ENCODE assay signal across 8 cellular contexts in genomic region chr16:48623304-48624016, GRCh38. TPM values are rescaled to one million over a fixed set of nuclear protein-coding genes. Genes with fewer than 3 reads are reported as not detected.
DNase-seq lines count a peak whose midpoint lies in the region; ATAC-seq and TF ChIP-seq lines count a peak whose summit lies in the region.

No MANE protein-coding gene starts in this region.

- CTCF ChIA-PET in PC-9 (lab: Charles Lee), result interaction anchor here (0.6 to 1.5 kb wide), 20 partner anchors 9 to 1792 kb away, joined by 3 to 24 read pairs (median 5); partner anchors contain the start of genes N4BP1 and SIAH1
- CTCF ChIA-PET in naive thymus-derived CD4-positive, alpha-beta T cell (lab: Charles Lee), result interaction anchor here (0.5 to 4.5 kb wide), 39 partner anchors 8 to 392 kb away, joined by 3 to 89 read pairs (median 5); partner anchors contain the start of genes N4BP1 and SIAH1

- ATAC-seq in GM21447 (IDR thresholded peaks at IDR 0.05; ENCODE audit: unreplicated experiment), result peak; percentile 94
- ATAC-seq in naive thymus-derived CD4-positive, alpha-beta T cell, result peak; percentile 97

- H3K4me3 ChIP-seq in HUES64 (ENCODE audit: low read length), result peak overlapping the region; percentile 66
- H3K4me3 ChIP-seq in PC-9, result peak overlapping the region; percentile 56
- peak overlapping the region; percentile 30 to 61 (median 45) for H3K4me3 ChIP-seq in fibroblast of lung (replicated peaks in 1 of 4; ENCODE audit: control extremely low read depth in 1 of 4, insufficient read depth in 1 of 4, low read depth in 3 of 4, low read length in 4 of 4)
- peak overlapping the region; percentile 34 for H3K4me3 ChIP-seq in naive thymus-derived CD4-positive, alpha-beta T cell (ENCODE audit: low read length)

- H3K4me1 ChIP-seq in HUES64 (ENCODE audit: insufficient read depth, low read length) (no peaks in the 10 kb centered on the region), PC-9 (replicated peaks; ENCODE audit: insufficient read depth) (0 out of 2 replicates have a peak, but pooled peaks cover 8% of the 10 kb centered on the region), fibroblast of lung (ENCODE audit: control insufficient read depth, extremely low read depth, insufficient read depth, low read length) (peaks cover 2% of the 10 kb centered on the region)
- peaks cover 0 to 23% of the 10 kb centered on the region in 2 donors for H3K4me1 ChIP-seq in naive thymus-derived CD4-positive, alpha-beta T cell (ENCODE audit: control insufficient read depth in 2 of 2, insufficient read depth in 2 of 2, low read length in 2 of 2)

- peaks cover 0 to 7% (median 0%) of the 10 kb centered on the region in 5 donors for H3K27me3 Mint-ChIP-seq in naive thymus-derived CD4-positive, alpha-beta T cell

- no TSS peak for BruUV-seq in PC-9 (replicated peaks; lab: Mats Ljungman, UMichigan)

- peaks cover 14 to 39% (median 33%) of the 10 kb centered on the region in 7 donors for H3K4me1 Mint-ChIP-seq in naive thymus-derived CD4-positive, alpha-beta T cell

- H3K36me3 ChIP-seq in HUES64 (ENCODE audit: insufficient read depth, low read length) (no peaks in the 10 kb centered on the region), PC-9 (ENCODE audit: low read depth) (no peaks in the 10 kb centered on the region), fibroblast of lung (ENCODE audit: control insufficient read depth, insufficient read depth, low read length) (no peaks in the 10 kb centered on the region)
- no peaks in the 10 kb centered on the region for H3K36me3 ChIP-seq in naive thymus-derived CD4-positive, alpha-beta T cell (ENCODE audit: control insufficient read depth in 2 of 3, insufficient read depth in 3 of 3, low read length in 3 of 3)

- no peaks in the 10 kb centered on the region for H3K9me3 Mint-ChIP-seq in naive thymus-derived CD4-positive, alpha-beta T cell

- H3K9me2 ChIP-seq in PC-9 (ENCODE audit: insufficient read depth), result no peaks in the 10 kb centered on the region

- POLR2A ChIA-PET in PC-9 (lab: Charles Lee; ENCODE audit: unreplicated experiment), result interaction anchor here (0.6 kb wide), 4 partner anchors 258 to 1482 kb away, joined by 3 to 15 read pairs (median 4); no protein-coding TSS in a partner anchor
- POLR2A ChIA-PET in naive thymus-derived CD4-positive, alpha-beta T cell (lab: Charles Lee), result interaction anchor here (0.6 to 3.6 kb wide), 10 partner anchors 11 to 559 kb away, joined by 3 to 78 read pairs (median 5); partner anchors contain the start of genes N4BP1 and SIAH1

- H3K27me3 ChIP-seq in HUES64 (ENCODE audit: insufficient read depth, low read length) (no peaks in the 10 kb centered on the region), PC-9 (ENCODE audit: insufficient read depth, low read depth) (no peaks in the 10 kb centered on the region), fibroblast of lung (ENCODE audit: control insufficient read depth, insufficient read depth, low read length) (peaks cover 4% of the 10 kb centered on the region)
- H3K27me3 ChIP-seq in naive thymus-derived CD4-positive, alpha-beta T cell (ENCODE audit: control insufficient read depth in 2 of 2, insufficient read depth in 2 of 2, low read length in 2 of 2), result no peaks in the 10 kb centered on the region

- no peaks in the 10 kb centered on the region; the same call in 1 of the 2 replicates for H3F3A ChIP-seq in PC-9 (ENCODE audit: insufficient read depth, low read depth)

- no peaks in the 10 kb centered on the region for H3K79me2 ChIP-seq in PC-9 (ENCODE audit: low read depth)
- no peaks in the 10 kb centered on the region for H3K79me2 ChIP-seq in fibroblast of lung (ENCODE audit: control insufficient read depth, insufficient read depth, low read length)

- peak overlapping the region; percentile 55 for H3K9ac ChIP-seq in HUES64 (ENCODE audit: low read depth, low read length)
- H3K9ac ChIP-seq in fibroblast of lung (ENCODE audit: insufficient read depth, low read length), result peak overlapping the region; percentile 41

- H4K20me1 ChIP-seq in PC-9 (ENCODE audit: insufficient read depth), result no peaks in the 10 kb centered on the region
- no peaks in the 10 kb centered on the region for H4K20me1 ChIP-seq in fibroblast of lung (ENCODE audit: control insufficient read depth, extremely low read depth, insufficient read depth, low read length)

- H3K27ac Mint-ChIP-seq in naive thymus-derived CD4-positive, alpha-beta T cell, result peak overlapping the region; percentile 59 to 93 (median 79)

- peak overlapping the region; percentile 82 to 95 (median 86) for H3K4me3 Mint-ChIP-seq in naive thymus-derived CD4-positive, alpha-beta T cell

- peak overlapping the region; percentile 88 for H3K4me2 ChIP-seq in PC-9
- H3K4me2 ChIP-seq in fibroblast of lung (ENCODE audit: extremely low read depth, insufficient read depth, low read length), result peak overlapping the region; percentile 87

- H3K27ac ChIP-seq in HUES64 (ENCODE audit: low read depth, low read length) (no peak overlapping the region), PC-9 (no peak overlapping the region), fibroblast of lung (ENCODE audit: insufficient read depth, low read length) (no peak overlapping the region)
- peak overlapping the region; percentile 42 for H3K27ac ChIP-seq in naive thymus-derived CD4-positive, alpha-beta T cell (ENCODE audit: low read depth, low read length)

- intact Hi-C loops in PC-9 (cut with micrococcal nuclease; ENCODE audit: unreplicated experiment), result loop anchor here (1.0 to 10.0 kb wide), 6 partner anchors 81 to 1481 kb away; partner anchors contain the start of genes ABCC11, LONP2 and NETO2
- intact Hi-C loops in naive thymus-derived CD4-positive, alpha-beta T cell (cut with micrococcal nuclease), result loop anchor here (1.0 to 5.0 kb wide), 15 partner anchors 10 to 1586 kb away; partner anchors contain the start of genes SIAH1 (in 2 of the 2) and LONP2 (in 1 of the 2)

- no peaks in the 10 kb centered on the region for H3K36me3 Mint-ChIP-seq in naive thymus-derived CD4-positive, alpha-beta T cell

- TF ChIP-seq CTCF in PC-9 (conservative IDR thresholded peaks at IDR 0.05) (peak; percentile 95), fibroblast of lung (conservative IDR thresholded peaks at IDR 0.05 in 1 of 2, IDR thresholded peaks at IDR 0.05 in 1 of 2; ENCODE audit: low read depth in 1 of 2, low read length in 2 of 2) (peak; percentile 89 to 97)

- 9% methylated on average over 36 of the region's 36 CpGs for WGBS in HUES64

- H3K9me3 ChIP-seq in HUES64 (ENCODE audit: insufficient read depth, low read depth, low read length) (no peaks in the 10 kb centered on the region), PC-9 (ENCODE audit: insufficient read depth, low read depth) (no peaks in the 10 kb centered on the region), fibroblast of lung (ENCODE audit: control insufficient read depth, insufficient read depth, low read depth, low read length) (no peaks in the 10 kb centered on the region)
- no peaks in the 10 kb centered on the region for H3K9me3 ChIP-seq in naive thymus-derived CD4-positive, alpha-beta T cell (ENCODE audit: control insufficient read depth in 2 of 3, low read length in 3 of 3)

- H2AFZ ChIP-seq in PC-9, result peak overlapping the region; percentile 91
- H2AFZ ChIP-seq in fibroblast of lung (ENCODE audit: low read length), result peak overlapping the region; percentile 79

- DNase-seq in DMS114 treated with DMSO at 0.1 percent for 48 hours (lab: John Stamatoyannopoulos, UW; ENCODE audit: unreplicated experiment) (peak; percentile 68), PC-9 (peak; percentile 64 to 92), fibroblast of lung (ENCODE audit: low read depth in 2 of 2) (peak; percentile 75 to 84)
- peak; percentile 70 to 72 for DNase-seq in activated T-helper 1 cell treated with anti-CD3 and anti-CD28 coated beads, Interleukin-2, amount 50 U/mL, for 16 hours (ENCODE audit: low read depth in 1 of 2, low spot score in 1 of 2)
- DNase-seq in naive thymus-derived CD4-positive, alpha-beta T cell, result peak; percentile 70 to 90 (median 82)
- DNase-seq in stimulated activated naive CD4-positive, alpha-beta T cell (lab: John Stamatoyannopoulos, UW), result peak; percentile 64 to 87 (median 69)

RNA-seq across cellular contexts. Expression of gene N4BP1, which starts 13.5 kb away (rescaled TPM):
- 18.3 TPM for polyA plus RNA-seq in HUES64 (2013, experiment 1 of 2)
- polyA plus RNA-seq in HUES64 (2013, experiment 2 of 2), result 26.1 TPM
- total RNA-seq in PC-9 (2021) (21.6 and 23.8 TPM in 2 replicates), fibroblast of lung (15.5 and 16.4 TPM in 2 replicates)
- polyA plus RNA-seq in fibroblast of lung, result 18.2 and 18.8 TPM in 2 replicates
- 12.8 and 14.0 TPM in 2 replicates for polyA plus RNA-seq in fibroblast of lung (2012)
- 10.3 and 21.7 TPM in 2 replicates for polyA minus RNA-seq in fibroblast of lung (ENCODE audit: low replicate concordance)
- total RNA-seq in naive thymus-derived CD4-positive, alpha-beta T cell, result 10 to 100 TPM; 51.5 to 86.0 (median 57.6) TPM
- 10 to 100 TPM; 32.7 to 42.2 TPM for polyA plus RNA-seq in naive thymus-derived CD4-positive, alpha-beta T cell
